Comparison of ENCODE assay signal across 14 cellular contexts in genomic region chr18:11074879-11075278, GRCh38.
"Had no signal": no experiment of that assay in that cellular context is flagged by ENCODE, and none has a peak within 500 bp of the region (broad histone marks: within the 10 kb centered on the region; RNA-seq: fewer than 3 reads in every experiment).

No MANE protein-coding gene starts in this region.

- DNase-seq: activated B cell treated with CpG ODN at 0.5 μM for 24 hours; activated CD4-positive, alpha-beta T cell treated with anti-CD3 and anti-CD28 coated beads, Interleukin-2, amount 10 ng/mL, durations not matched to agents 24 days and 14 days; activated naive CD4-positive, alpha-beta T cell; aorta; glutamatergic neuron; left cardiac atrium; naive thymus-derived CD4-positive, alpha-beta T cell; retina; stimulated activated CD4-positive, alpha-beta T cell treated with anti-CD3 and anti-CD28 coated beads, Interleukin-4, amount 100 ng/mL, for 4 hours; thyroid gland had no signal

- FAIRE-seq: bronchial epithelial cell, urothelium cell line had no signal

- H3K27me3 ChIP-seq: thyroid gland had no signal

- H3K36me3 ChIP-seq: thyroid gland had no signal

- H3K4me3 ChIP-seq: lung, thyroid gland had no signal

- ATAC-seq: esophagus mucosa; left cardiac atrium; naive thymus-derived CD4-positive, alpha-beta T cell had no signal

- H3K9me3 ChIP-seq: thyroid gland had no signal
